24 cellular contexts compared by ENCODE assay signal in the genomic region with DNA sequence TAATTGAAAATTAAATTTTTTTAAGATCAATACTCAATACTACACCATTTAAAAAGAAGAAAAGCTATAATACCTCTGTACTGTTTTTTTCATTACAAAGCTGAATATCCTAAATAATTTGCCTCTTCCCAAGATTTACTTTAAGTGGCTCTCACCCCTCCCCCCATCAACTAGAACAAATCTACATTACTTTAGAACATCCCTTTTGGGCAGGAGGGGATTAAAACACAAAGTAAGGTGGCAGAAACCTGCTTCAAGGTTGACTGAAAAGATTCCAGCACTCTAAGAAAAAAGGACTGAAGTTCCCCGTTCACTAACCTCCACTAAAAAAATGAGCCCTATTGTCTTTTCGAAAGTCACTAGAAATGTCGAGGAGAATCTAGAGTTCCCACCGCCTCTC. TPM values are rescaled to one million over a fixed set of nuclear protein-coding genes. Genes with fewer than 3 reads are reported as not detected.
DNase-seq lines count a peak whose midpoint lies in the region; ATAC-seq, FAIRE-seq and TF ChIP-seq lines count a peak whose summit lies in the region.
"Had no signal": no experiment of that assay in that cellular context is flagged by ENCODE, and none has a peak within 500 bp of the region (broad histone marks: within the 10 kb centered on the region; RNA-seq: fewer than 3 reads in every experiment).

No MANE protein-coding gene starts in this region.

- peak overlapping the region; percentile 75 for H4K5ac ChIP-seq in H1 (ENCODE audit: insufficient read length, low read depth, low read length)

- DNase-seq in cardiac muscle cell (ENCODE audit: low read depth in 1 of 2, low spot score in 1 of 2), result no peak
- no peak for DNase-seq in heart left ventricle
- DNase-seq in H1 (ENCODE audit: low read depth in 1 of 2, low spot score in 2 of 2), result no peak
- no peak for DNase-seq in Karpas-422
- DNase-seq in activated naive CD4-positive, alpha-beta T cell treated with Interleukin-2 at 50 U/mL for 16 hours, result no peak
- DNase-seq: activated CD4-positive, alpha-beta memory T cell treated with anti-CD3 and anti-CD28 coated beads, Interleukin-2, amount 10 ng/mL, durations not matched to agents 7 days and 5 days; activated gamma-delta T cell treated with Interleukin-2 at 50 U/mL for 16 hours; amniotic stem cell; BE2C; psoas muscle; stimulated activated CD4-positive, alpha-beta T cell treated with anti-CD3 and anti-CD28 coated beads, Interleukin-2, amount 100 ng/mL, for 48 hours; stimulated activated naive CD8-positive, alpha-beta T cell treated with anti-CD3 and anti-CD28 coated beads, Interleukin-15, Interleukin-2, amounts not matched to agents 100 U/mL and 50 U/mL, for 24 hours had no signal

- H3K27me3 ChIP-seq in cardiac muscle cell (no peaks in the 10 kb centered on the region), heart left ventricle (no peaks in the 10 kb centered on the region), H1 (replicated peaks in 1 of 4; ENCODE audit: control insufficient read depth in 3 of 4, extremely low read depth in 1 of 4, insufficient read depth in 3 of 4, low read length in 3 of 4) (no peaks in the 10 kb centered on the region), Karpas-422 (ENCODE audit: low read length) (no peaks in the 10 kb centered on the region)
- H3K27me3 ChIP-seq: BE2C, foreskin keratinocyte had no signal

- peak overlapping the region; percentile 53 to 97 (median 70) for H3K27ac Mint-ChIP-seq in nephron
- H3K27ac Mint-ChIP-seq: activated CD4-positive, alpha-beta memory T cell treated with anti-CD3 and anti-CD28 coated beads, Interleukin-2, amount 10 ng/mL, durations not matched to agents 7 days and 5 days; natural killer cell treated with Interleukin-12 subunit alpha and Interleukin-12 subunit beta and Interleukin-15 and Interleukin-18, amount 100 ng/mL, for 72 hours had no signal

- H3K79me1 ChIP-seq in H1 (ENCODE audit: low read depth, low read length), result no peaks in the 10 kb centered on the region

- H2BK120ac ChIP-seq in H1 (replicated peaks; ENCODE audit: low read depth, low read length), result no peak overlapping the region

- TF ChIP-seq CTCF in cardiac muscle cell (IDR thresholded peaks at IDR 0.05; ENCODE audit: low read depth, low read length) (no peak), heart left ventricle (IDR thresholded peaks at IDR 0.05) (no peak), H1 (IDR thresholded peaks at IDR 0.05; ENCODE audit: control extremely low read depth in 1 of 3, insufficient read depth in 1 of 3, low read depth in 1 of 3, low read length in 3 of 3) (no peak), nephron (IDR thresholded peaks at IDR 0.05; ENCODE audit: unreplicated experiment in 3 of 3) (no peak)

- no peak overlapping the region for H3K18ac ChIP-seq in H1 (ENCODE audit: extremely low read depth, low read length)

- no peaks in the 10 kb centered on the region for H3K9me3 Mint-ChIP-seq in nephron
- H3K9me3 Mint-ChIP-seq: activated CD4-positive, alpha-beta memory T cell treated with anti-CD3 and anti-CD28 coated beads, Interleukin-2, amount 10 ng/mL, durations not matched to agents 7 days and 5 days; natural killer cell treated with Interleukin-12 subunit alpha and Interleukin-12 subunit beta and Interleukin-15 and Interleukin-18, amount 100 ng/mL, for 72 hours had no signal

- H2BK12ac ChIP-seq in H1 (ENCODE audit: low read depth, low read length), result no peak overlapping the region

- H3K14ac ChIP-seq in H1 (ENCODE audit: insufficient read length), result no peak overlapping the region

- H3K4me3 ChIP-seq in cardiac muscle cell (no peak overlapping the region), heart left ventricle (no peak overlapping the region), H1 (ENCODE audit: extremely low read depth in 1 of 4, insufficient read depth in 2 of 4, low read depth in 3 of 4, low read length in 4 of 4) (peak overlapping the region in 1 of 4 experiments; percentile 42; a peak in 1 of 8 replicates), urinary bladder (ENCODE audit: low read depth, low read length) (no peak overlapping the region), Karpas-422 (ENCODE audit: low read length) (no peak overlapping the region)
- H3K4me3 ChIP-seq: K562, psoas muscle, SK-N-MC had no signal

- peak overlapping the region; percentile 39 to 43 for H3K4me2 ChIP-seq in H1 (ENCODE audit: insufficient read depth in 1 of 2, low read depth in 2 of 2, low read length in 2 of 2)
- H3K4me2 ChIP-seq in Karpas-422 (ENCODE audit: low read depth, low read length, poor library complexity, severe bottlenecking), result no peak overlapping the region

- H3K36me3 Mint-ChIP-seq in nephron (ENCODE audit: low read depth), result no peaks in the 10 kb centered on the region
- H3K36me3 Mint-ChIP-seq: natural killer cell treated with Interleukin-12 subunit alpha and Interleukin-12 subunit beta and Interleukin-15 and Interleukin-18, amount 100 ng/mL, for 72 hours had no signal

- H4K20me1 ChIP-seq in H1 (replicated peaks in 1 of 2; ENCODE audit: control insufficient read depth in 1 of 2, insufficient read depth in 2 of 2, low read length in 2 of 2) (no peaks in the 10 kb centered on the region), Karpas-422 (ENCODE audit: insufficient read depth, low read depth, low read length) (no peaks in the 10 kb centered on the region)

- H3K27me3 Mint-ChIP-seq in nephron (ENCODE audit: low read depth), result no peaks in the 10 kb centered on the region

- TF ChIP-seq POLR2A in heart left ventricle (IDR thresholded peaks at IDR 0.05) (no peak), H1 (IDR thresholded peaks at IDR 0.05; ENCODE audit: control extremely low read depth in 1 of 2, low read depth in 2 of 2, low read length in 2 of 2) (no peak)

- no peak for TF ChIP-seq RAD21 in H1 (IDR thresholded peaks at IDR 0.05 in 1 of 2, conservative IDR thresholded peaks at IDR 0.05 in 1 of 2; ENCODE audit: low read depth in 2 of 2, low read length in 2 of 2)

- TF ChIP-seq EP300 in H1 (IDR thresholded peaks at IDR 0.05; ENCODE audit: borderline replicate concordance in 1 of 2, low read depth in 2 of 2, low read length in 2 of 2), result no peak

- no peak overlapping the region for H3K56ac ChIP-seq in H1 (replicated peaks; ENCODE audit: insufficient read length, low read depth, low read length)

- CTCF ChIA-PET in H1 (lab: Charles Lee; ENCODE audit: partially characterized antibody), result interaction anchor here (0.6 to 2.0 kb wide), 7 partner anchors 11 to 179 kb away, joined by 3 to 9 read pairs (median 4); a partner anchor contains a TSS

- no peak overlapping the region for H2BK15ac ChIP-seq in H1 (ENCODE audit: low read length)

- H3K27ac ChIP-seq in cardiac muscle cell (peak overlapping the region; percentile 74), heart left ventricle (peak overlapping the region in 4 of 12 donors; percentile 3 to 36 (median 29)), H1 (ENCODE audit: low read depth, low read length) (peak overlapping the region; percentile 41; the same call in 1 of the 2 replicates), urinary bladder (ENCODE audit: low read depth) (peak overlapping the region; percentile 67), Karpas-422 (ENCODE audit: low read length) (no peak overlapping the region)
- H3K27ac ChIP-seq: foreskin keratinocyte, HL-60, psoas muscle, SK-N-MC had no signal

- intact Hi-C loops in heart left ventricle (cut with DNase I), result loop anchor here in 7 of 10 donors (1.0 to 10.0 kb wide), 4 partner anchors 71 to 348 kb away; a partner anchor contains a TSS

- H3K79me2 ChIP-seq in H1 (ENCODE audit: control insufficient read depth in 1 of 2, insufficient read depth in 2 of 2, low read length in 2 of 2), result no peaks in the 10 kb centered on the region
- H3K79me2 ChIP-seq in Karpas-422 (ENCODE audit: low read length), result no peaks in the 10 kb centered on the region

- no peak overlapping the region for H2BK5ac ChIP-seq in H1 (ENCODE audit: low read depth, low read length)

- POLR2A ChIA-PET in H1 (lab: Charles Lee; ENCODE audit: partially characterized antibody), result interaction anchor here (1.9 kb wide), 1 partner anchor 178 kb away, joined by 5 read pairs; no protein-coding TSS in a partner anchor

- no peaks in the 10 kb centered on the region for H3K9me2 ChIP-seq in Karpas-422 (replicated peaks; ENCODE audit: insufficient read depth, low read length)

- ATAC-seq in heart left ventricle (no peak), HG02884 (IDR thresholded peaks at IDR 0.05; ENCODE audit: unreplicated experiment) (no peak)
- ATAC-seq: K562; natural killer cell treated with Interleukin-12 subunit alpha and Interleukin-12 subunit beta and Interleukin-15 and Interleukin-18, amount 100 ng/mL, for 72 hours; psoas muscle; stimulated activated naive CD8-positive, alpha-beta T cell treated with anti-CD3 and anti-CD28 coated beads, Interleukin-15, Interleukin-2, amounts not matched to agents 100 U/mL and 50 U/mL, for 24 hours had no signal

- H3K9me3 ChIP-seq in cardiac muscle cell (ENCODE audit: low read depth), result no peaks in the 10 kb centered on the region
- H3K9me3 ChIP-seq in heart left ventricle, result no peaks in the 10 kb centered on the region
- no peaks in the 10 kb centered on the region for H3K9me3 ChIP-seq in H1 (ENCODE audit: insufficient read depth in 2 of 2, low read depth in 1 of 2, low read length in 1 of 2)
- no peaks in the 10 kb centered on the region for H3K9me3 ChIP-seq in Karpas-422 (ENCODE audit: low read length)
- H3K9me3 ChIP-seq: BE2C, psoas muscle had no signal

- no peak overlapping the region for H4K91ac ChIP-seq in H1 (replicated peaks; ENCODE audit: insufficient read length, low read length)

- H2BK20ac ChIP-seq in H1 (ENCODE audit: low read length), result no peak overlapping the region

- H3K4ac ChIP-seq in H1 (replicated peaks; ENCODE audit: insufficient read length, low read depth, low read length), result peak overlapping the region; percentile 13

- peaks cover 48% of the 10 kb centered on the region for H3K4me1 ChIP-seq in cardiac muscle cell (ENCODE audit: low read depth)
- H3K4me1 ChIP-seq in heart left ventricle, result peaks cover 0 to 49% (median 13%) of the 10 kb centered on the region in 12 donors
- peaks cover 3 to 14% (median 8%) of the 10 kb centered on the region in 4 experiments; a peak in 3 of 7 replicates for H3K4me1 ChIP-seq in H1 (replicated peaks in 1 of 4; ENCODE audit: control insufficient read depth in 3 of 4, insufficient read depth in 4 of 4, low read length in 3 of 4)
- H3K4me1 ChIP-seq in urinary bladder (ENCODE audit: insufficient read depth), result no peaks in the 10 kb centered on the region
- H3K4me1 ChIP-seq in Karpas-422 (ENCODE audit: low read length), result no peaks in the 10 kb centered on the region
- H3K4me1 ChIP-seq: BE2C, psoas muscle had no signal

- peaks cover 13% of the 10 kb centered on the region for H3K4me1 Mint-ChIP-seq in nephron

- H2AFZ ChIP-seq in H1 (ENCODE audit: low read length), result 0 out of 2 replicates have a peak overlapping the region, but pooled peaks have one; percentile 10
- no peak overlapping the region for H2AFZ ChIP-seq in Karpas-422 (ENCODE audit: low read length)

- no peaks in the 10 kb centered on the region for H3K36me3 ChIP-seq in cardiac muscle cell
- H3K36me3 ChIP-seq in heart left ventricle, result no peaks in the 10 kb centered on the region
- H3K36me3 ChIP-seq in H1 (ENCODE audit: control insufficient read depth in 2 of 4, insufficient read depth in 4 of 4, low read length in 3 of 4), result no peaks in the 10 kb centered on the region
- no peaks in the 10 kb centered on the region for H3K36me3 ChIP-seq in urinary bladder (ENCODE audit: insufficient read depth)
- no peaks in the 10 kb centered on the region for H3K36me3 ChIP-seq in Karpas-422 (ENCODE audit: insufficient read depth, low read length)
- H3K36me3 ChIP-seq: BE2C had no signal

- peak; percentile 50 for FAIRE-seq in H1 (lab: Jason Lieb, UNC)
- FAIRE-seq: K562, small intestine had no signal

- no peak overlapping the region for H3K23ac ChIP-seq in H1 (ENCODE audit: insufficient read length)

- no peak overlapping the region for H3K4me3 Mint-ChIP-seq in nephron
- H3K4me3 Mint-ChIP-seq: activated CD4-positive, alpha-beta memory T cell treated with anti-CD3 and anti-CD28 coated beads, Interleukin-2, amount 10 ng/mL, durations not matched to agents 7 days and 5 days; natural killer cell treated with Interleukin-12 subunit alpha and Interleukin-12 subunit beta and Interleukin-15 and Interleukin-18, amount 100 ng/mL, for 72 hours had no signal

- H2AK5ac ChIP-seq in H1 (ENCODE audit: low read depth, low read length), result no peak overlapping the region

- no peaks in the 10 kb centered on the region for H3K23me2 ChIP-seq in H1 (ENCODE audit: low read depth, low read length)

- no peak overlapping the region for H3K9ac ChIP-seq in H1 (replicated peaks in 1 of 4; ENCODE audit: extremely low read depth in 1 of 4, low read depth in 3 of 4, low read length in 3 of 4)
- H3K9ac ChIP-seq in Karpas-422 (ENCODE audit: low read length), result no peak overlapping the region

- no peak overlapping the region for H4K8ac ChIP-seq in H1 (ENCODE audit: extremely low read depth, insufficient read depth, low read length)

- 83 to 92% (median 85%) methylated on average over 4 of the region's 4 CpGs for WGBS in heart left ventricle, 4 donors
- WGBS in H1 (ENCODE audit: extremely low coverage in 1 of 2, insufficient coverage in 1 of 2, insufficient read length in 1 of 2, insufficient replicate concordance in 2 of 2, low coverage in 1 of 2, low lambda C conversion rate in 2 of 2, missing lambda C conversion rate in 1 of 2), 2 experiments, result 46% methylated on average over 4 of the region's 4 CpGs; no CpG with 5 or more reads in 1 of the 2 experiments
- WGBS in urinary bladder, result 92% methylated on average over 4 of the region's 4 CpGs

RNA-seq across cellular contexts. Expression of a gene that starts 42.3 kb away (rescaled TPM):
- total RNA-seq in cardiac muscle cell (not detected in 2 replicates), heart left ventricle (1 to 10 TPM in 1 of 9 donors, under 1 TPM in 8; 0.25 to 1.9 (median 0.51) TPM), urinary bladder (0.85 TPM)
- polyA plus RNA-seq in cardiac muscle cell (not detected in 2 replicates), heart left ventricle (1 to 10 TPM in 1 of 2 donors, under 1 TPM in 1; 0.55 to 1.4 TPM), H1 (2011; rRNA removed) (not detected in 2 replicates), urinary bladder (2.4 TPM)
- not detected in 2 replicates for total RNA-seq in H1 (2021; fragmentation: NEBNext Ultra II Directional; extraction: Animal tissue kit (Norgen Biotek cat#: 25700))
- polyA plus RNA-seq in H1 (2011; cell fraction: cytosol; rRNA removed), result not detected
- not detected for polyA plus RNA-seq in H1 (2011; cell fraction: nucleus; rRNA removed)
- not detected in 4 replicates for polyA plus RNA-seq in H1 (2012, experiment 1 of 2)
- polyA plus RNA-seq in H1 (2012, experiment 2 of 2), result not detected
- not detected for polyA plus RNA-seq in H1 (2013, experiment 1 of 2)
- polyA plus RNA-seq in H1 (2013, experiment 2 of 2), result not detected
- polyA minus RNA-seq in H1 (2011; rRNA and poly(A)+ RNA removed), result not detected in 2 replicates
- polyA minus RNA-seq in H1 (2011; cell fraction: cytosol; rRNA and poly(A)+ RNA removed), result not detected
- polyA minus RNA-seq in H1 (2011; cell fraction: nucleus; rRNA and poly(A)+ RNA removed), result not detected
- not detected in 2 replicates for total RNA-seq in Karpas-422 (2014; rRNA removed; shearing (Covaris generic); ENCODE audit: low replicate concordance)
- total RNA-seq: A172; activated CD4-positive, alpha-beta memory T cell treated with anti-CD3 and anti-CD28 coated beads, Interleukin-2, amount 10 ng/mL, durations not matched to agents 7 days and 5 days; dermis microvascular lymphatic vessel endothelial cell; foreskin keratinocyte; K562; natural killer cell treated with Interleukin-12 subunit alpha and Interleukin-12 subunit beta and Interleukin-15 and Interleukin-18, amount 100 ng/mL, for 72 hours; RPMI7951 had no signal
- polyA plus RNA-seq: foreskin keratinocyte, K562 had no signal
